ENCODE assay signal across 18 cellular contexts in genomic region chr19:7627166-7627565, GRCh38. TPM values are rescaled to one million over a fixed set of nuclear protein-coding genes. Genes with fewer than 3 reads are reported as not detected.
"Had no signal": no experiment of that assay in that cellular context is flagged by ENCODE, and none has a peak within 500 bp of the region (broad histone marks: within the 10 kb centered on the region; RNA-seq: fewer than 3 reads in every experiment).

No MANE protein-coding gene starts in this region.

- H3K9me3 ChIP-seq: adrenal gland, gastroesophageal sphincter, neutrophil, psoas muscle, right lobe of liver, spleen, upper lobe of left lung had no signal

- H3K27me3 ChIP-seq: adrenal gland, gastroesophageal sphincter, neutrophil, right lobe of liver, spleen, upper lobe of left lung had no signal

- H3K27ac ChIP-seq: adrenal gland, gastroesophageal sphincter, neutrophil, psoas muscle, right lobe of liver, spleen, upper lobe of left lung had no signal

- H3K4me3 ChIP-seq: adrenal gland, psoas muscle, right lobe of liver, upper lobe of left lung had no signal

- ATAC-seq: gastroesophageal sphincter, left lobe of liver, psoas muscle, right lobe of liver had no signal

- DNase-seq: activated CD4-positive, CD25-positive, alpha-beta regulatory T cell treated with anti-CD3 and anti-CD28 coated beads, Interleukin-2, amount 50 U/mL, for 72 hours; activated effector memory CD4-positive, alpha-beta T cell treated with Interleukin-2 at 50 U/mL for 16 hours; central memory CD4-positive, alpha-beta T cell; effector memory CD4-positive, alpha-beta T cell; islet precursor cell; mesendoderm; psoas muscle; right lobe of liver; spleen; stimulated activated CD4-positive, alpha-beta T cell treated with anti-CD3 and anti-CD28 coated beads, Interleukin-1b, Interleukin-23, amount 100 ng/mL, for 48 hours; stimulated activated naive CD4-positive, alpha-beta T cell treated with Interleukin-2 at 50 U/mL for 16 hours; upper lobe of left lung had no signal

RNA-seq across cellular contexts. Expression of gene PCP2, which starts 6.4 kb away (rescaled TPM):
- total RNA-seq: epithelial cell of proximal tubule, gastroesophageal sphincter, psoas muscle, SK-MEL-5 had no signal
